In the genomic region with DNA sequence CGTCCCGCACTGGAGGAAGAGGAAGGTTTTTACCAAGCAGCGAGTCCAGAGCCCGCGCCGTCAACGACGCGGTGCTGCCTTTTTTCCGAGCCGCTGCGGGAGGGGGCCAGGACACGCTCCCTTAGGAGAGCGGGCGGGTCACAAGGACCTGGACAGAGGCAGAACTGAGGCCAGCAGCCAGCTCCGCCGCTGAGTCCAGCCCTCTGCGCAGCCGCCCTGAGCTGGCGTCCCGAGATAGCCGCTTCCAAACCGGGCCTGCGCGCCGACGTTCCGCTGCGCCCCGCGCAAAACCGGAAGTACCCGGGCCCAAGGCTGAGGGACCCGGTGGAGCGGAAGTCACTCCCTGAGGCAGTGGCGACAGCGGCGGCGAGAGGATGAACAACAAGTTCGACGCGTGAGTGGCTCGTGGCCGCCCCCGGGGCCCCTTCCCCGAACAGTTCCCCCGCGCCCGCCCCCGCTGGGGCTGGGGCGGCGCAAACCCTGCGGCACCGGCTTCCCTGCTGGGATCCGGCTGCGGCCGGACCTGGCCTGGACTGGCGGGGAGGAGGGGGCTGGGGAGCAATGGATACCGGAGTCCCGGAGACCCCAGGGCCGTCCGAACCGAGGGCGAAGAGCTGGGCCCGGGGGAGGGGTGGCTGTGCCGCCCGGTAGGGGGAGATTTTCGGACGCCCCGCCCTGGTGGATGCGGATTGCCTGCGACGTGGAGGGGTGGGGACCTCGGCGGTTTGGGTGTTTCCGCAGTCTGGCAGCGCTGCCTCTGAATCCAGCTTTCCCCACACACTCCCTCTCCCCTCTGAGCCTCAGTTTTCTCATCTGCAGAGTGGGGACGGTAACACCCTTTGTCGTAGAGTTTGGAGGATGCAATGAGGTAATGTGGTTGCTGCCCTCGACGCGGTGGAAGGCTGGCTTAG, we compare ENCODE assay signal across 1 cellular context.
TF ChIP-seq lines count a peak whose summit lies in the region.

A gene with protein sequence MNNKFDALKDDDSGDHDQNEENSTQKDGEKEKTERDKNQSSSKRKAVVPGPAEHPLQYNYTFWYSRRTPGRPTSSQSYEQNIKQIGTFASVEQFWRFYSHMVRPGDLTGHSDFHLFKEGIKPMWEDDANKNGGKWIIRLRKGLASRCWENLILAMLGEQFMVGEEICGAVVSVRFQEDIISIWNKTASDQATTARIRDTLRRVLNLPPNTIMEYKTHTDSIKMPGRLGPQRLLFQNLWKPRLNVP (plus strand): TSS at position 339 of the 911 bp plus-strand sequence. CDS start 36 bp downstream, at position 375.
A gene (minus strand): TSS at position 207 of the 911 bp plus-strand sequence. CDS start 675 bp downstream, outside the sequence.

TF ChIP-seq in HepG2, 621 proteins besides CTCF, POLR2A, EP300 and RAD21 (continued from another document and continues in another):
- TF ChIP-seq HOXA9 (CRISPR knock-in tag; IDR thresholded peaks at IDR 0.05; ENCODE audit: borderline replicate concordance) (peak; percentile 97), HNF4G (IDR thresholded peaks at IDR 0.05; ENCODE audit: borderline replicate concordance, low read depth, low read length) (peak; percentile 60; the same call in 1 of the 2 replicates), HNF4G (CRISPR knock-in tag; IDR thresholded peaks at IDR 0.05; ENCODE audit: borderline replicate concordance, low read depth) (peak; percentile 79), NFRKB (IDR thresholded peaks at IDR 0.05) (no peak), DR1 (CRISPR knock-in tag; IDR thresholded peaks at IDR 0.05) (peak; percentile 98), CHD4 (IDR thresholded peaks at IDR 0.05; ENCODE audit: borderline replicate concordance, low read length) (peak; percentile 95; the same call in 1 of the 2 replicates), MEIS1 (CRISPR knock-in tag; IDR thresholded peaks at IDR 0.05; ENCODE audit: borderline replicate concordance) (peak; percentile 95), ZNF44 (CRISPR knock-in tag; IDR thresholded peaks at IDR 0.05) (peak; percentile 95; the same call in 1 of the 2 replicates), TEAD2 (CRISPR knock-in tag; IDR thresholded peaks at IDR 0.05) (peak; percentile 95), SATB2 (CRISPR knock-in tag; IDR thresholded peaks at IDR 0.05) (peak; percentile 96), ZNF432 (CRISPR knock-in tag; IDR thresholded peaks at IDR 0.05; ENCODE audit: borderline replicate concordance) (peak; percentile 89; the same call in 1 of the 2 replicates), ZEB1 (IDR thresholded peaks at IDR 0.05; ENCODE audit: insufficient replicate concordance, low read depth) (peak; percentile 86), ZNF20 (CRISPR knock-in tag; IDR thresholded peaks at IDR 0.05) (peak; percentile 85; the same call in 1 of the 2 replicates), ADNP (CRISPR knock-in tag; IDR thresholded peaks at IDR 0.05) (peak; percentile 96), CENPT (CRISPR knock-in tag; IDR thresholded peaks at IDR 0.05; ENCODE audit: low read depth) (peak; percentile 87), IKZF1 (IDR thresholded peaks at IDR 0.05) (no peak), KDM2A (CRISPR knock-in tag; IDR thresholded peaks at IDR 0.05; ENCODE audit: borderline replicate concordance, low read depth) (peak; percentile 99), ZNF674 (CRISPR knock-in tag; IDR thresholded peaks at IDR 0.05; ENCODE audit: low read depth) (peak; percentile 99; the same call in 1 of the 2 replicates), ZKSCAN5 (CRISPR knock-in tag; IDR thresholded peaks at IDR 0.05) (no peak), ZNF333 (CRISPR knock-in tag; IDR thresholded peaks at IDR 0.05; ENCODE audit: borderline replicate concordance) (peak; percentile 98), ZNF678 (CRISPR knock-in tag; IDR thresholded peaks at IDR 0.05) (peak; percentile 98), RFXANK (CRISPR knock-in tag; IDR thresholded peaks at IDR 0.05) (peak; percentile 92), ZNF260 (CRISPR knock-in tag; IDR thresholded peaks at IDR 0.05; ENCODE audit: borderline replicate concordance, low read depth) (0 out of 2 replicates have a peak, but pooled peaks have one; percentile 54), ZNF331 (CRISPR knock-in tag; IDR thresholded peaks at IDR 0.05) (peak; percentile 93), PHF5A (CRISPR knock-in tag; IDR thresholded peaks at IDR 0.05; ENCODE audit: low read depth, unreplicated experiment) (peak; percentile 98), ZNF180 (CRISPR knock-in tag; IDR thresholded peaks at IDR 0.05; ENCODE audit: borderline replicate concordance, low read depth) (0 out of 2 replicates have a peak, but pooled peaks have one; percentile 88)
- TF ChIP-seq, protein P1, sequence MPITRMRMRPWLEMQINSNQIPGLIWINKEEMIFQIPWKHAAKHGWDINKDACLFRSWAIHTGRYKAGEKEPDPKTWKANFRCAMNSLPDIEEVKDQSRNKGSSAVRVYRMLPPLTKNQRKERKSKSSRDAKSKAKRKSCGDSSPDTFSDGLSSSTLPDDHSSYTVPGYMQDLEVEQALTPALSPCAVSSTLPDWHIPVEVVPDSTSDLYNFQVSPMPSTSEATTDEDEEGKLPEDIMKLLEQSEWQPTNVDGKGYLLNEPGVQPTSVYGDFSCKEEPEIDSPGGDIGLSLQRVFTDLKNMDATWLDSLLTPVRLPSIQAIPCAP (CRISPR knock-in tag; IDR thresholded peaks at IDR 0.05; ENCODE audit: low read depth) = peak; percentile 91
- TF ChIP-seq, protein P2, sequence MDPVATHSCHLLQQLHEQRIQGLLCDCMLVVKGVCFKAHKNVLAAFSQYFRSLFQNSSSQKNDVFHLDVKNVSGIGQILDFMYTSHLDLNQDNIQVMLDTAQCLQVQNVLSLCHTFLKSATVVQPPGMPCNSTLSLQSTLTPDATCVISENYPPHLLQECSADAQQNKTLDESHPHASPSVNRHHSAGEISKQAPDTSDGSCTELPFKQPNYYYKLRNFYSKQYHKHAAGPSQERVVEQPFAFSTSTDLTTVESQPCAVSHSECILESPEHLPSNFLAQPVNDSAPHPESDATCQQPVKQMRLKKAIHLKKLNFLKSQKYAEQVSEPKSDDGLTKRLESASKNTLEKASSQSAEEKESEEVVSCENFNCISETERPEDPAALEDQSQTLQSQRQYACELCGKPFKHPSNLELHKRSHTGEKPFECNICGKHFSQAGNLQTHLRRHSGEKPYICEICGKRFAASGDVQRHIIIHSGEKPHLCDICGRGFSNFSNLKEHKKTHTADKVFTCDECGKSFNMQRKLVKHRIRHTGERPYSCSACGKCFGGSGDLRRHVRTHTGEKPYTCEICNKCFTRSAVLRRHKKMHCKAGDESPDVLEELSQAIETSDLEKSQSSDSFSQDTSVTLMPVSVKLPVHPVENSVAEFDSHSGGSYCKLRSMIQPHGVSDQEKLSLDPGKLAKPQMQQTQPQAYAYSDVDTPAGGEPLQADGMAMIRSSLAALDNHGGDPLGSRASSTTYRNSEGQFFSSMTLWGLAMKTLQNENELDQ (CRISPR knock-in tag; IDR thresholded peaks at IDR 0.05; ENCODE audit: borderline replicate concordance) = peak; percentile 82; the same call in 1 of the 2 replicates
- TF ChIP-seq, protein P3, sequence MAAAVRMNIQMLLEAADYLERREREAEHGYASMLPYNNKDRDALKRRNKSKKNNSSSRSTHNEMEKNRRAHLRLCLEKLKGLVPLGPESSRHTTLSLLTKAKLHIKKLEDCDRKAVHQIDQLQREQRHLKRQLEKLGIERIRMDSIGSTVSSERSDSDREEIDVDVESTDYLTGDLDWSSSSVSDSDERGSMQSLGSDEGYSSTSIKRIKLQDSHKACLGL (CRISPR knock-in tag; IDR thresholded peaks at IDR 0.05) = peak; percentile 98
- TF ChIP-seq, protein P4, sequence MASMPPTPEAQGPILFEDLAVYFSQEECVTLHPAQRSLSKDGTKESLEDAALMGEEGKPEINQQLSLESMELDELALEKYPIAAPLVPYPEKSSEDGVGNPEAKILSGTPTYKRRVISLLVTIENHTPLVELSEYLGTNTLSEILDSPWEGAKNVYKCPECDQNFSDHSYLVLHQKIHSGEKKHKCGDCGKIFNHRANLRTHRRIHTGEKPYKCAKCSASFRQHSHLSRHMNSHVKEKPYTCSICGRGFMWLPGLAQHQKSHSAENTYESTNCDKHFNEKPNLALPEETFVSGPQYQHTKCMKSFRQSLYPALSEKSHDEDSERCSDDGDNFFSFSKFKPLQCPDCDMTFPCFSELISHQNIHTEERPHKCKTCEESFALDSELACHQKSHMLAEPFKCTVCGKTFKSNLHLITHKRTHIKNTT (CRISPR knock-in tag; IDR thresholded peaks at IDR 0.05) = peak; percentile 49; the same call in 1 of the 2 replicates
- TF ChIP-seq, protein P5, sequence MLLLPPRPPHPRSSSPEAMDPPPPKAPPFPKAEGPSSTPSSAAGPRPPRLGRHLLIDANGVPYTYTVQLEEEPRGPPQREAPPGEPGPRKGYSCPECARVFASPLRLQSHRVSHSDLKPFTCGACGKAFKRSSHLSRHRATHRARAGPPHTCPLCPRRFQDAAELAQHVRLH (CRISPR knock-in tag; IDR thresholded peaks at IDR 0.05; ENCODE audit: borderline replicate concordance, low read depth) = peak; percentile 99
- TF ChIP-seq, protein P6, sequence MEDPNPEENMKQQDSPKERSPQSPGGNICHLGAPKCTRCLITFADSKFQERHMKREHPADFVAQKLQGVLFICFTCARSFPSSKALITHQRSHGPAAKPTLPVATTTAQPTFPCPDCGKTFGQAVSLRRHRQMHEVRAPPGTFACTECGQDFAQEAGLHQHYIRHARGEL (CRISPR knock-in tag; IDR thresholded peaks at IDR 0.05) = peak; percentile 82; the same call in 1 of the 2 replicates
- TF ChIP-seq, protein P7, sequence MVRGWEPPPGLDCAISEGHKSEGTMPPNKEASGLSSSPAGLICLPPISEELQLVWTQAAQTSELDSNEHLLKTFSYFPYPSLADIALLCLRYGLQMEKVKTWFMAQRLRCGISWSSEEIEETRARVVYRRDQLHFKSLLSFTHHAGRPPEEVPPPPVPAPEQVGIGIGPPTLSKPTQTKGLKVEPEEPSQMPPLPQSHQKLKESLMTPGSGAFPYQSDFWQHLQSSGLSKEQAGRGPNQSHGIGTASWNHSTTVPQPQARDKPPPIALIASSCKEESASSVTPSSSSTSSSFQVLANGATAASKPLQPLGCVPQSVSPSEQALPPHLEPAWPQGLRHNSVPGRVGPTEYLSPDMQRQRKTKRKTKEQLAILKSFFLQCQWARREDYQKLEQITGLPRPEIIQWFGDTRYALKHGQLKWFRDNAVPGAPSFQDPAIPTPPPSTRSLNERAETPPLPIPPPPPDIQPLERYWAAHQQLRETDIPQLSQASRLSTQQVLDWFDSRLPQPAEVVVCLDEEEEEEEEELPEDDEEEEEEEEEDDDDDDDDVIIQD (CRISPR knock-in tag; IDR thresholded peaks at IDR 0.05; ENCODE audit: low read depth) = peak; percentile 86
- TF ChIP-seq, protein P8, sequence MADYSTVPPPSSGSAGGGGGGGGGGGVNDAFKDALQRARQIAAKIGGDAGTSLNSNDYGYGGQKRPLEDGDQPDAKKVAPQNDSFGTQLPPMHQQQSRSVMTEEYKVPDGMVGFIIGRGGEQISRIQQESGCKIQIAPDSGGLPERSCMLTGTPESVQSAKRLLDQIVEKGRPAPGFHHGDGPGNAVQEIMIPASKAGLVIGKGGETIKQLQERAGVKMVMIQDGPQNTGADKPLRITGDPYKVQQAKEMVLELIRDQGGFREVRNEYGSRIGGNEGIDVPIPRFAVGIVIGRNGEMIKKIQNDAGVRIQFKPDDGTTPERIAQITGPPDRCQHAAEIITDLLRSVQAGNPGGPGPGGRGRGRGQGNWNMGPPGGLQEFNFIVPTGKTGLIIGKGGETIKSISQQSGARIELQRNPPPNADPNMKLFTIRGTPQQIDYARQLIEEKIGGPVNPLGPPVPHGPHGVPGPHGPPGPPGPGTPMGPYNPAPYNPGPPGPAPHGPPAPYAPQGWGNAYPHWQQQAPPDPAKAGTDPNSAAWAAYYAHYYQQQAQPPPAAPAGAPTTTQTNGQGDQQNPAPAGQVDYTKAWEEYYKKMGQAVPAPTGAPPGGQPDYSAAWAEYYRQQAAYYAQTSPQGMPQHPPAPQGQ (CRISPR knock-in tag; IDR thresholded peaks at IDR 0.05; ENCODE audit: borderline replicate concordance) = peak; percentile 93; the same call in 1 of the 2 replicates
- TF ChIP-seq, protein P9, sequence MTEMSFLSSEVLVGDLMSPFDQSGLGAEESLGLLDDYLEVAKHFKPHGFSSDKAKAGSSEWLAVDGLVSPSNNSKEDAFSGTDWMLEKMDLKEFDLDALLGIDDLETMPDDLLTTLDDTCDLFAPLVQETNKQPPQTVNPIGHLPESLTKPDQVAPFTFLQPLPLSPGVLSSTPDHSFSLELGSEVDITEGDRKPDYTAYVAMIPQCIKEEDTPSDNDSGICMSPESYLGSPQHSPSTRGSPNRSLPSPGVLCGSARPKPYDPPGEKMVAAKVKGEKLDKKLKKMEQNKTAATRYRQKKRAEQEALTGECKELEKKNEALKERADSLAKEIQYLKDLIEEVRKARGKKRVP (CRISPR knock-in tag; IDR thresholded peaks at IDR 0.05) = peak in 1 of 2 experiments; percentile 88; a peak in 2 of 4 replicates
- TF ChIP-seq, protein P10, sequence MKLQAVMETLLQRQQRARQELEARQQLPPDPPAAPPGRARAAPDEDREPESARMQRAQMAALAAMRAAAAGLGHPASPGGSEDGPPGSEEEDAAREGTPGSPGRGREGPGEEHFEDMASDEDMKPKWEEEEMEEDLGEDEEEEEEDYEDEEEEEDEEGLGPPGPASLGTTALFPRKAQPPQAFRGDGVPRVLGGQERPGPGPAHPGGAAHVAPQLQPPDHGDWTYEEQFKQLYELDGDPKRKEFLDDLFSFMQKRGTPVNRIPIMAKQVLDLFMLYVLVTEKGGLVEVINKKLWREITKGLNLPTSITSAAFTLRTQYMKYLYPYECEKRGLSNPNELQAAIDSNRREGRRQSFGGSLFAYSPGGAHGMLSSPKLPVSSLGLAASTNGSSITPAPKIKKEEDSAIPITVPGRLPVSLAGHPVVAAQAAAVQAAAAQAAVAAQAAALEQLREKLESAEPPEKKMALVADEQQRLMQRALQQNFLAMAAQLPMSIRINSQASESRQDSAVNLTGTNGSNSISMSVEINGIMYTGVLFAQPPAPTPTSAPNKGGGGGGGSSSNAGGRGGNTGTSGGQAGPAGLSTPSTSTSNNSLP (IDR thresholded peaks at IDR 0.05; ENCODE audit: low read depth, low read length) = no peak
- TF ChIP-seq, protein P11, sequence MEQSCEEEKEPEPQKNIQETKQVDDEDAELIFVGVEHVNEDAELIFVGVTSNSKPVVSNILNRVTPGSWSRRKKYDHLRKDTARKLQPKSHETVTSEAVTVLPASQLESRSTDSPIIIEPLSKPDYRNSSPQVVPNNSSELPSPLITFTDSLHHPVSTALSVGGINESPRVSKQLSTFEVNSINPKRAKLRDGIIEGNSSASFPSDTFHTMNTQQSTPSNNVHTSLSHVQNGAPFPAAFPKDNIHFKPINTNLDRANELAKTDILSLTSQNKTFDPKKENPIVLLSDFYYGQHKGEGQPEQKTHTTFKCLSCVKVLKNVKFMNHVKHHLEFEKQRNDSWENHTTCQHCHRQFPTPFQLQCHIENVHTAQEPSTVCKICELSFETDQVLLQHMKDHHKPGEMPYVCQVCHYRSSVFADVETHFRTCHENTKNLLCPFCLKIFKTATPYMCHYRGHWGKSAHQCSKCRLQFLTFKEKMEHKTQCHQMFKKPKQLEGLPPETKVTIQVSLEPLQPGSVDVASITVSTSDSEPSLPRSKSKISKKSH (CRISPR knock-in tag; IDR thresholded peaks at IDR 0.05; ENCODE audit: borderline replicate concordance) = peak; percentile 99
